15 cellular contexts compared by ENCODE assay signal in the genomic region with DNA sequence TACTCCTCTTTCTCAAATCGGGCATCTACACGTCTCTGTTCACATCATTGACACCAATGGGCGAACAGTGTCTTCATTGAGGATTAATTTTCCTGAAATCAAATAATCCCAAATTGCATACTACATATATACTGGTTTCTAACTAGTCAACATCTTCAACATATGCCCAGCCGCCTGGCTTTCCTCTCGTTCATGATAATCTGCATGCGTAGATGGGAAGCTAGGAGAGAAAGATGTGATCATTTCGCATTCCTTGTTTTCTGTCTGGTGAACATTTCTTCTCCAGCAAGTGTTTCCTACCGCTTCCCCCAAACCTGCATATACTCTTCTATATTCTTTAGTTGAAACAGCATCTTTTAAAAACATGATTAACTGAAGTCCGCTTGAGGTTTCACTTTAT. TPM values are rescaled to one million over a fixed set of nuclear protein-coding genes. Genes with fewer than 3 reads are reported as not detected.
"Had no signal": no experiment of that assay in that cellular context is flagged by ENCODE, and none has a peak within 500 bp of the region (broad histone marks: within the 10 kb centered on the region; RNA-seq: fewer than 3 reads in every experiment).

No MANE protein-coding gene starts in this region.

- H3K9me3 ChIP-seq: mucosa of descending colon, pancreas, upper lobe of left lung had no signal

- H3K27me3 ChIP-seq: upper lobe of left lung had no signal

- DNase-seq: activated CD4-positive, alpha-beta T cell treated with anti-CD3 and anti-CD28 coated beads, Interleukin-2, amount 10 ng/mL, durations not matched to agents 24 days and 14 days; activated CD4-positive, CD25-positive, alpha-beta regulatory T cell; activated naive CD4-positive, alpha-beta T cell treated with Interleukin-2 at 50 U/mL for 16 hours; aorta; hippocampal formation; mucosa of descending colon; naive thymus-derived CD4-positive, alpha-beta T cell; pancreas; stimulated activated CD4-positive, alpha-beta T cell treated with anti-CD3 and anti-CD28 coated beads, Interleukin-15, amount 100 ng/mL, for 24 hours; stimulated activated CD4-positive, alpha-beta T cell treated with anti-CD3 and anti-CD28 coated beads, Interleukin-4, amount 100 ng/mL, for 1 hour; stimulated activated naive CD4-positive, alpha-beta T cell; upper lobe of left lung had no signal

- H3K4me1 ChIP-seq: pancreas, upper lobe of left lung had no signal

- H3K27ac ChIP-seq: pancreas, upper lobe of left lung had no signal

- H3K4me3 ChIP-seq: mucosa of descending colon, pancreas, upper lobe of left lung had no signal

- H3K36me3 ChIP-seq: pancreas had no signal

- ATAC-seq: left lobe of liver; mucosa of descending colon; naive thymus-derived CD4-positive, alpha-beta T cell; pancreas had no signal

RNA-seq across cellular contexts. Expression of gene TWIST2, which starts 7.4 kb away (rescaled TPM):
- total RNA-seq: activated CD4-positive, alpha-beta T cell treated with anti-CD3 and anti-CD28 coated beads, Interleukin-2, amount 10 ng/mL, durations not matched to agents 24 days and 14 days; activated T-helper 1 cell treated with anti-CD3 and anti-CD28 coated beads, Interleukin-12 subunit alpha, Interleukin-12 subunit beta, Interleukin-2, Interleukin-4 antibody, amounts not matched to agents 30 ng/mL and 10 ng/mL and 1 ng/mL, durations not matched to agents 14 hours and 24 hours and 36 hours; dermis microvascular lymphatic vessel endothelial cell; left lobe of liver; naive thymus-derived CD4-positive, alpha-beta T cell had no signal
